ENCODE assay signal across 1 cellular context in the genomic region with DNA sequence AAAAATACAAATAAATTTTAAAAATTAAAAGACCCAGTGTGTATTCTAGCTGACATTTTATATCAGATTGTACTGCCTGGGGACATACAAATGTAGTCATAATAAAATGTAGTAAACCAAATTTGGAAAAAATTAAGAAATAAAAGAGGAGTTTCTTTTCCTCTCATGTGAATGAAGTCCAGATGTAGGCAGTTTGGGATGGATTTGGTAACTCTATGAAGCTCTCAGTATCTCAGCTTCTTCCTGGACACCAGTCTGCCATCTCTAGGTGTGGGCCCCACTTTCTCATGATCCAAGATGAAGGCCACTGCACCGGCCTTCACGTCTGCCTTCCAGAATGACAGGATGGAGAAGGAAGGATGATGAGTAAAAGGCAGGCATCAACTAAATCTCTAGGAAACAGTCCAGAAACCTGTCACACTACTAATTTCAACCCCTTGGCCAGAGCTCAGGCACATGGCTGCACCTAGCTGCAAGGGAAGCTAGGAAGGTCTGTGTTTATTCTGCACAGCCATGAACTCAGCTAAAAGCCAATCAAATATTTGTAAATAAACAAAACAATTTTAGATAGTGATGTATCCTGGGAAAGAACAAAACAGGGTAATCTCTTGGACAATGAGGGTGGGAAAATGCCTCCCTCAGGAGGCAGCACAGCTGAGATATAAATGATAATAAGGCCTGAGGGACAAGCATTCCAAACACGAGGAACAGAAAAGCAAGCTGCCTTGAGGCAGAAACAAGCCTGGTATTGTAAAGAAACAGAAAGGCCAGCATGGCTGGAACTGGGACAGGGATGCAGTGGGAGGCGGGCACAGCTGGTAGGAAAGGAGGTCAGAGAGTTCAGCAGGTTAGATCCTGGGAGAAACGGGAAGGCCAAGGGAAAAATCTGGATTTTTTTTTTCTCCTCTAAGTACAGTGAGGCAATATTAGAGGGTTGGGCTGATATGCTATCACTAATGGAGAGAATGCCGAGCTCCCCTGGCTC.
A peak's percentile ranks its signal among the peaks of the same experiment; 100 is the strongest.
TF ChIP-seq lines count a peak whose summit lies in the region.

No MANE protein-coding gene starts in this region.

TF ChIP-seq in K562, 482 proteins besides CTCF, POLR2A, EP300 and RAD21 (continued from another document):
- TF ChIP-seq, protein P1, sequence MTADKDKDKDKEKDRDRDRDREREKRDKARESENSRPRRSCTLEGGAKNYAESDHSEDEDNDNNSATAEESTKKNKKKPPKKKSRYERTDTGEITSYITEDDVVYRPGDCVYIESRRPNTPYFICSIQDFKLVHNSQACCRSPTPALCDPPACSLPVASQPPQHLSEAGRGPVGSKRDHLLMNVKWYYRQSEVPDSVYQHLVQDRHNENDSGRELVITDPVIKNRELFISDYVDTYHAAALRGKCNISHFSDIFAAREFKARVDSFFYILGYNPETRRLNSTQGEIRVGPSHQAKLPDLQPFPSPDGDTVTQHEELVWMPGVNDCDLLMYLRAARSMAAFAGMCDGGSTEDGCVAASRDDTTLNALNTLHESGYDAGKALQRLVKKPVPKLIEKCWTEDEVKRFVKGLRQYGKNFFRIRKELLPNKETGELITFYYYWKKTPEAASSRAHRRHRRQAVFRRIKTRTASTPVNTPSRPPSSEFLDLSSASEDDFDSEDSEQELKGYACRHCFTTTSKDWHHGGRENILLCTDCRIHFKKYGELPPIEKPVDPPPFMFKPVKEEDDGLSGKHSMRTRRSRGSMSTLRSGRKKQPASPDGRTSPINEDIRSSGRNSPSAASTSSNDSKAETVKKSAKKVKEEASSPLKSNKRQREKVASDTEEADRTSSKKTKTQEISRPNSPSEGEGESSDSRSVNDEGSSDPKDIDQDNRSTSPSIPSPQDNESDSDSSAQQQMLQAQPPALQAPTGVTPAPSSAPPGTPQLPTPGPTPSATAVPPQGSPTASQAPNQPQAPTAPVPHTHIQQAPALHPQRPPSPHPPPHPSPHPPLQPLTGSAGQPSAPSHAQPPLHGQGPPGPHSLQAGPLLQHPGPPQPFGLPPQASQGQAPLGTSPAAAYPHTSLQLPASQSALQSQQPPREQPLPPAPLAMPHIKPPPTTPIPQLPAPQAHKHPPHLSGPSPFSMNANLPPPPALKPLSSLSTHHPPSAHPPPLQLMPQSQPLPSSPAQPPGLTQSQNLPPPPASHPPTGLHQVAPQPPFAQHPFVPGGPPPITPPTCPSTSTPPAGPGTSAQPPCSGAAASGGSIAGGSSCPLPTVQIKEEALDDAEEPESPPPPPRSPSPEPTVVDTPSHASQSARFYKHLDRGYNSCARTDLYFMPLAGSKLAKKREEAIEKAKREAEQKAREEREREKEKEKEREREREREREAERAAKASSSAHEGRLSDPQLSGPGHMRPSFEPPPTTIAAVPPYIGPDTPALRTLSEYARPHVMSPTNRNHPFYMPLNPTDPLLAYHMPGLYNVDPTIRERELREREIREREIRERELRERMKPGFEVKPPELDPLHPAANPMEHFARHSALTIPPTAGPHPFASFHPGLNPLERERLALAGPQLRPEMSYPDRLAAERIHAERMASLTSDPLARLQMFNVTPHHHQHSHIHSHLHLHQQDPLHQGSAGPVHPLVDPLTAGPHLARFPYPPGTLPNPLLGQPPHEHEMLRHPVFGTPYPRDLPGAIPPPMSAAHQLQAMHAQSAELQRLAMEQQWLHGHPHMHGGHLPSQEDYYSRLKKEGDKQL (CRISPR knock-in tag; IDR thresholded peaks at IDR 0.05; ENCODE audit: borderline replicate concordance): no peak
- peak; percentile 64 for TF ChIP-seq BCOR (IDR thresholded peaks at IDR 0.05)
- TF ChIP-seq, protein P2, sequence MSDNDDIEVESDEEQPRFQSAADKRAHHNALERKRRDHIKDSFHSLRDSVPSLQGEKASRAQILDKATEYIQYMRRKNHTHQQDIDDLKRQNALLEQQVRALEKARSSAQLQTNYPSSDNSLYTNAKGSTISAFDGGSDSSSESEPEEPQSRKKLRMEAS (CRISPR knock-in tag; IDR thresholded peaks at IDR 0.05): peak; percentile 70
- TF ChIP-seq, protein P3, sequence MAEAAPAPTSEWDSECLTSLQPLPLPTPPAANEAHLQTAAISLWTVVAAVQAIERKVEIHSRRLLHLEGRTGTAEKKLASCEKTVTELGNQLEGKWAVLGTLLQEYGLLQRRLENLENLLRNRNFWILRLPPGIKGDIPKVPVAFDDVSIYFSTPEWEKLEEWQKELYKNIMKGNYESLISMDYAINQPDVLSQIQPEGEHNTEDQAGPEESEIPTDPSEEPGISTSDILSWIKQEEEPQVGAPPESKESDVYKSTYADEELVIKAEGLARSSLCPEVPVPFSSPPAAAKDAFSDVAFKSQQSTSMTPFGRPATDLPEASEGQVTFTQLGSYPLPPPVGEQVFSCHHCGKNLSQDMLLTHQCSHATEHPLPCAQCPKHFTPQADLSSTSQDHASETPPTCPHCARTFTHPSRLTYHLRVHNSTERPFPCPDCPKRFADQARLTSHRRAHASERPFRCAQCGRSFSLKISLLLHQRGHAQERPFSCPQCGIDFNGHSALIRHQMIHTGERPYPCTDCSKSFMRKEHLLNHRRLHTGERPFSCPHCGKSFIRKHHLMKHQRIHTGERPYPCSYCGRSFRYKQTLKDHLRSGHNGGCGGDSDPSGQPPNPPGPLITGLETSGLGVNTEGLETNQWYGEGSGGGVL (CRISPR knock-in tag; IDR thresholded peaks at IDR 0.05): no peak
- no peak for TF ChIP-seq TCF3 (CRISPR knock-in tag; IDR thresholded peaks at IDR 0.05)
- no peak for TF ChIP-seq TFAM (CRISPR knock-in tag; conservative IDR thresholded peaks at IDR 0.05)
- TF ChIP-seq NBN (IDR thresholded peaks at IDR 0.05; ENCODE audit: low read depth): no peak
- TF ChIP-seq NCOA1 (IDR thresholded peaks at IDR 0.05; ENCODE audit: low read depth): no peak
- TF ChIP-seq NR1H2 (CRISPR knock-in tag; IDR thresholded peaks at IDR 0.05): no peak
- no peak for TF ChIP-seq CSDE1 (IDR thresholded peaks at IDR 0.05)
- TF ChIP-seq ZNF696 (CRISPR knock-in tag; conservative IDR thresholded peaks at IDR 0.05): no peak
- TF ChIP-seq, protein P4, sequence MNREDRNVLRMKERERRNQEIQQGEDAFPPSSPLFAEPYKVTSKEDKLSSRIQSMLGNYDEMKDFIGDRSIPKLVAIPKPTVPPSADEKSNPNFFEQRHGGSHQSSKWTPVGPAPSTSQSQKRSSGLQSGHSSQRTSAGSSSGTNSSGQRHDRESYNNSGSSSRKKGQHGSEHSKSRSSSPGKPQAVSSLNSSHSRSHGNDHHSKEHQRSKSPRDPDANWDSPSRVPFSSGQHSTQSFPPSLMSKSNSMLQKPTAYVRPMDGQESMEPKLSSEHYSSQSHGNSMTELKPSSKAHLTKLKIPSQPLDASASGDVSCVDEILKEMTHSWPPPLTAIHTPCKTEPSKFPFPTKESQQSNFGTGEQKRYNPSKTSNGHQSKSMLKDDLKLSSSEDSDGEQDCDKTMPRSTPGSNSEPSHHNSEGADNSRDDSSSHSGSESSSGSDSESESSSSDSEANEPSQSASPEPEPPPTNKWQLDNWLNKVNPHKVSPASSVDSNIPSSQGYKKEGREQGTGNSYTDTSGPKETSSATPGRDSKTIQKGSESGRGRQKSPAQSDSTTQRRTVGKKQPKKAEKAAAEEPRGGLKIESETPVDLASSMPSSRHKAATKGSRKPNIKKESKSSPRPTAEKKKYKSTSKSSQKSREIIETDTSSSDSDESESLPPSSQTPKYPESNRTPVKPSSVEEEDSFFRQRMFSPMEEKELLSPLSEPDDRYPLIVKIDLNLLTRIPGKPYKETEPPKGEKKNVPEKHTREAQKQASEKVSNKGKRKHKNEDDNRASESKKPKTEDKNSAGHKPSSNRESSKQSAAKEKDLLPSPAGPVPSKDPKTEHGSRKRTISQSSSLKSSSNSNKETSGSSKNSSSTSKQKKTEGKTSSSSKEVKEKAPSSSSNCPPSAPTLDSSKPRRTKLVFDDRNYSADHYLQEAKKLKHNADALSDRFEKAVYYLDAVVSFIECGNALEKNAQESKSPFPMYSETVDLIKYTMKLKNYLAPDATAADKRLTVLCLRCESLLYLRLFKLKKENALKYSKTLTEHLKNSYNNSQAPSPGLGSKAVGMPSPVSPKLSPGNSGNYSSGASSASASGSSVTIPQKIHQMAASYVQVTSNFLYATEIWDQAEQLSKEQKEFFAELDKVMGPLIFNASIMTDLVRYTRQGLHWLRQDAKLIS (CRISPR knock-in tag; IDR thresholded peaks at IDR 0.05): no peak
- no peak for TF ChIP-seq GABPA (tag; conservative IDR thresholded peaks at IDR 0.05; ENCODE audit: low read depth)
- TF ChIP-seq, protein P5, sequence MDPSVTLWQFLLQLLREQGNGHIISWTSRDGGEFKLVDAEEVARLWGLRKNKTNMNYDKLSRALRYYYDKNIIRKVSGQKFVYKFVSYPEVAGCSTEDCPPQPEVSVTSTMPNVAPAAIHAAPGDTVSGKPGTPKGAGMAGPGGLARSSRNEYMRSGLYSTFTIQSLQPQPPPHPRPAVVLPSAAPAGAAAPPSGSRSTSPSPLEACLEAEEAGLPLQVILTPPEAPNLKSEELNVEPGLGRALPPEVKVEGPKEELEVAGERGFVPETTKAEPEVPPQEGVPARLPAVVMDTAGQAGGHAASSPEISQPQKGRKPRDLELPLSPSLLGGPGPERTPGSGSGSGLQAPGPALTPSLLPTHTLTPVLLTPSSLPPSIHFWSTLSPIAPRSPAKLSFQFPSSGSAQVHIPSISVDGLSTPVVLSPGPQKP (CRISPR knock-in tag; IDR thresholded peaks at IDR 0.05): no peak
- no peak for TF ChIP-seq PHF21A (IDR thresholded peaks at IDR 0.05; ENCODE audit: borderline replicate concordance, low read depth)
- no peak for TF ChIP-seq GTF2E2 (tag; IDR thresholded peaks at IDR 0.05)
- TF ChIP-seq TCF7L2 (IDR thresholded peaks at IDR 0.05; ENCODE audit: low read depth, low read length): no peak
- TF ChIP-seq JUNB (CRISPR knock-in tag; conservative IDR thresholded peaks at IDR 0.05): no peak
- peak; percentile 84 for TF ChIP-seq RBM25 (IDR thresholded peaks at IDR 0.05; ENCODE audit: low read depth, low read length, severe bottlenecking)
- TF ChIP-seq ZNF766 (CRISPR knock-in tag; conservative IDR thresholded peaks at IDR 0.05): 0 out of 2 replicates have a peak, but pooled peaks have one; percentile 26
- no peak for TF ChIP-seq HDAC6 (IDR thresholded peaks at IDR 0.05; ENCODE audit: low read depth, low read length)
- TF ChIP-seq, protein P6, sequence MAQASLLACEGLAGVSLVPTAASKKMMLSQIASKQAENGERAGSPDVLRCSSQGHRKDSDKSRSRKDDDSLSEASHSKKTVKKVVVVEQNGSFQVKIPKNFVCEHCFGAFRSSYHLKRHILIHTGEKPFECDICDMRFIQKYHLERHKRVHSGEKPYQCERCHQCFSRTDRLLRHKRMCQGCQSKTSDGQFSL (CRISPR knock-in tag; IDR thresholded peaks at IDR 0.05): no peak
- TF ChIP-seq, protein P6 (tag; IDR thresholded peaks at IDR 0.05): no peak
- TF ChIP-seq ZBTB17 (CRISPR knock-in tag; IDR thresholded peaks at IDR 0.05): no peak
- TF ChIP-seq TRIM24 (IDR thresholded peaks at IDR 0.05): peak; percentile 26 to 67; a peak in 2 of 4 replicates
- no peak for TF ChIP-seq BRD4 (IDR thresholded peaks at IDR 0.05)
- no peak for TF ChIP-seq GATAD2A (IDR thresholded peaks at IDR 0.05)
- TF ChIP-seq, protein P7, sequence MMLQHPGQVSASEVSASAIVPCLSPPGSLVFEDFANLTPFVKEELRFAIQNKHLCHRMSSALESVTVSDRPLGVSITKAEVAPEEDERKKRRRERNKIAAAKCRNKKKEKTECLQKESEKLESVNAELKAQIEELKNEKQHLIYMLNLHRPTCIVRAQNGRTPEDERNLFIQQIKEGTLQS (IDR thresholded peaks at IDR 0.05): no peak
- TF ChIP-seq, protein P7 (CRISPR knock-in tag; conservative IDR thresholded peaks at IDR 0.05): no peak
- TF ChIP-seq SMARCA5 (IDR thresholded peaks at IDR 0.05): peak; percentile 47; the same call in 1 of the 2 replicates
- no peak for TF ChIP-seq ZNF165 (CRISPR knock-in tag; IDR thresholded peaks at IDR 0.05; ENCODE audit: borderline replicate concordance)
- TF ChIP-seq, protein P8, sequence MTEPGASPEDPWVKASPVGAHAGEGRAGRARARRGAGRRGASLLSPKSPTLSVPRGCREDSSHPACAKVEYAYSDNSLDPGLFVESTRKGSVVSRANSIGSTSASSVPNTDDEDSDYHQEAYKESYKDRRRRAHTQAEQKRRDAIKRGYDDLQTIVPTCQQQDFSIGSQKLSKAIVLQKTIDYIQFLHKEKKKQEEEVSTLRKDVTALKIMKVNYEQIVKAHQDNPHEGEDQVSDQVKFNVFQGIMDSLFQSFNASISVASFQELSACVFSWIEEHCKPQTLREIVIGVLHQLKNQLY (CRISPR knock-in tag; conservative IDR thresholded peaks at IDR 0.05): no peak
- TF ChIP-seq, protein P9, sequence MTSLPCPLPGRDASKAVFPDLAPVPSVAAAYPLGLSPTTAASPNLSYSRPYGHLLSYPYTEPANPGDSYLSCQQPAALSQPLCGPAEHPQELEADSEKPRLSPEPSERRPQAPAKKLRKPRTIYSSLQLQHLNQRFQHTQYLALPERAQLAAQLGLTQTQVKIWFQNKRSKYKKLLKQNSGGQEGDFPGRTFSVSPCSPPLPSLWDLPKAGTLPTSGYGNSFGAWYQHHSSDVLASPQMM (CRISPR knock-in tag; IDR thresholded peaks at IDR 0.05): no peak
- TF ChIP-seq NEUROD1 (IDR thresholded peaks at IDR 0.05; ENCODE audit: borderline replicate concordance, low read depth, low read length, partially characterized antibody): no peak
- TF ChIP-seq, protein P10, sequence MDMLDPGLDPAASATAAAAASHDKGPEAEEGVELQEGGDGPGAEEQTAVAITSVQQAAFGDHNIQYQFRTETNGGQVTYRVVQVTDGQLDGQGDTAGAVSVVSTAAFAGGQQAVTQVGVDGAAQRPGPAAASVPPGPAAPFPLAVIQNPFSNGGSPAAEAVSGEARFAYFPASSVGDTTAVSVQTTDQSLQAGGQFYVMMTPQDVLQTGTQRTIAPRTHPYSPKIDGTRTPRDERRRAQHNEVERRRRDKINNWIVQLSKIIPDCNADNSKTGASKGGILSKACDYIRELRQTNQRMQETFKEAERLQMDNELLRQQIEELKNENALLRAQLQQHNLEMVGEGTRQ (CRISPR knock-in tag; IDR thresholded peaks at IDR 0.05): no peak
- no peak for TF ChIP-seq KDM4B (IDR thresholded peaks at IDR 0.05; ENCODE audit: borderline replicate concordance in 2 of 2, low read depth in 1 of 2)
TF ChIP-seq in K562: peak in this region for 12.
